In the genomic region with DNA sequence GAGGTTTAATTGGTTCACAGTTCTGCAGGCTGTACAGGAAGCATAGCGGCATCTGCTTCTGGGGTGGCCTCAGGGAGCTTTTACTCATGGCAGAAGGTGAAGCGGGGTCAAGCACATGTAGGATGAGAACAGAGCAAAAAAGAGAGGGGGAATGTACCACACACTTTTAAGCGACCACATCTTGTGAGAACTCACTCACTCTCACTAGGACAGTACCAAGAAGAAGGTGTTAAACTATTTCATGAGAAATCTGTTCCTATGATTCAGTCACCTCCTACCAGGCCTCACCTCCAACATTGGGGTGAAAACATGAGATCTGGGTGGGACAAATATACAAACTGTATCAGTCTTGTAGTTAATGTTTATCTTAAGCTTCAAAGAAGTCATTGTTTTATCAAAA, we compare ENCODE assay signal across 16 cellular contexts.
DNase-seq lines count a peak whose midpoint lies in the region; ATAC-seq and TF ChIP-seq lines count a peak whose summit lies in the region.
"Had no signal": no experiment of that assay in that cellular context is flagged by ENCODE, and none has a peak within 500 bp of the region (broad histone marks: within the 10 kb centered on the region; RNA-seq: fewer than 3 reads in every experiment).

No MANE protein-coding gene starts in this region.

- H4K8ac ChIP-seq in IMR-90 (ENCODE audit: low read depth in 2 of 2, low read length in 2 of 2), result no peak overlapping the region

- no peak overlapping the region for H2AK9ac ChIP-seq in IMR-90 (replicated peaks; ENCODE audit: low read depth, low read length, poor library complexity)

- H2BK120ac ChIP-seq in IMR-90 (ENCODE audit: low read depth, low read length), result no peak overlapping the region

- H4K20me1 ChIP-seq in IMR-90 (ENCODE audit: insufficient read depth, low read length), result no peaks in the 10 kb centered on the region

- peaks cover 3% of the 10 kb centered on the region for H3K9me3 Mint-ChIP-seq in activated naive CD4-positive, alpha-beta T cell treated with anti-CD3 and anti-CD28 coated beads for 36 hours
- H3K9me3 Mint-ChIP-seq in Calu3 (ENCODE audit: low read depth, unreplicated experiment), result no peaks in the 10 kb centered on the region
- peaks cover 0 to 6% of the 10 kb centered on the region in 2 donors for H3K9me3 Mint-ChIP-seq in stimulated activated naive CD8-positive, alpha-beta T cell treated with anti-CD3 and anti-CD28 coated beads, Interleukin-15, amount 100 ng/mL, for 72 hours
- H3K9me3 Mint-ChIP-seq: H9, HFFc6 had no signal

- no peaks in the 10 kb centered on the region for H3K27me3 Mint-ChIP-seq in activated naive CD4-positive, alpha-beta T cell treated with anti-CD3 and anti-CD28 coated beads for 36 hours (ENCODE audit: low read depth)
- H3K27me3 Mint-ChIP-seq in Calu3 (ENCODE audit: unreplicated experiment), result no peaks in the 10 kb centered on the region
- H3K27me3 Mint-ChIP-seq in stimulated activated naive CD8-positive, alpha-beta T cell treated with anti-CD3 and anti-CD28 coated beads, Interleukin-15, amount 100 ng/mL, for 72 hours, result no peaks in the 10 kb centered on the region
- H3K27me3 Mint-ChIP-seq: CD8-positive, alpha-beta memory T cell had no signal

- peaks cover 9% of the 10 kb centered on the region for H3K4me1 ChIP-seq in IMR-90 (ENCODE audit: control insufficient read depth, insufficient read depth, low read length)

- H4K91ac ChIP-seq in IMR-90 (ENCODE audit: insufficient read depth, low read depth, low read length), result no peak overlapping the region

- H3K4me3 Mint-ChIP-seq in activated naive CD4-positive, alpha-beta T cell treated with anti-CD3 and anti-CD28 coated beads for 36 hours, result no peak overlapping the region
- H3K4me3 Mint-ChIP-seq in Calu3 (ENCODE audit: low read depth, unreplicated experiment), result no peak overlapping the region
- H3K4me3 Mint-ChIP-seq in stimulated activated naive CD8-positive, alpha-beta T cell treated with anti-CD3 and anti-CD28 coated beads, Interleukin-15, amount 100 ng/mL, for 72 hours, result no peak overlapping the region
- H3K4me3 Mint-ChIP-seq: CD14-positive monocyte; CD8-positive, alpha-beta memory T cell; H9; HFFc6 had no signal

- no peak overlapping the region for H3K9ac ChIP-seq in IMR-90 (ENCODE audit: low read depth, low read length)

- BruUV-seq in Calu3 (replicated peaks; lab: Mats Ljungman, UMichigan) (no TSS peak), IMR-90 (replicated peaks; lab: Mats Ljungman, UMichigan) (no TSS peak)

- H3K27ac ChIP-seq in IMR-90 (ENCODE audit: insufficient read depth, low read length), result no peak overlapping the region
- H3K27ac ChIP-seq: A549, HL-60 had no signal

- no peak overlapping the region for H3K4ac ChIP-seq in IMR-90 (ENCODE audit: low read depth, low read length)

- H3K4me3 ChIP-seq in IMR-90 (ENCODE audit: insufficient read depth, low read depth, low read length), result no peak overlapping the region
- H3K4me3 ChIP-seq: A549 had no signal

- H2AK5ac ChIP-seq in IMR-90 (ENCODE audit: low read depth, low read length), result no peak overlapping the region

- no peaks in the 10 kb centered on the region for H3K27me3 ChIP-seq in IMR-90 (ENCODE audit: control insufficient read depth, insufficient read depth, low read length)

- peaks cover 7% of the 10 kb centered on the region; the same call in 1 of the 2 replicates for H3K9me1 ChIP-seq in IMR-90 (ENCODE audit: insufficient read depth, low read length)

- H2BK20ac ChIP-seq in IMR-90 (ENCODE audit: low read depth, low read length), result no peak overlapping the region

- no peaks in the 10 kb centered on the region for H3K36me3 ChIP-seq in IMR-90 (ENCODE audit: control insufficient read depth, insufficient read depth, low read length)

- H4K5ac ChIP-seq in IMR-90 (ENCODE audit: low read depth, low read length), result no peak overlapping the region

- POLR2A ChIA-PET in IMR-90 (lab: Charles Lee; ENCODE audit: unreplicated experiment), result no interaction called here

- H3K36me3 Mint-ChIP-seq in activated naive CD4-positive, alpha-beta T cell treated with anti-CD3 and anti-CD28 coated beads for 36 hours (ENCODE audit: low read depth), result no peaks in the 10 kb centered on the region
- H3K36me3 Mint-ChIP-seq in Calu3 (ENCODE audit: insufficient read depth, unreplicated experiment), result no peaks in the 10 kb centered on the region
- H3K36me3 Mint-ChIP-seq: CD14-positive monocyte; CD8-positive, alpha-beta memory T cell had no signal

- no peak overlapping the region for H3K23ac ChIP-seq in IMR-90 (ENCODE audit: low read depth, low read length)

- no peak overlapping the region for H3K18ac ChIP-seq in IMR-90 (ENCODE audit: low read depth, low read length)

- no peak overlapping the region for H2BK5ac ChIP-seq in IMR-90 (ENCODE audit: low read depth, low read length, poor library complexity, severe bottlenecking)

- in situ Hi-C loops in IMR-90 (cut with MboI; ENCODE audit: low sequenced_read_pairs), result no loop called here

- ATAC-seq in IMR-90 (ENCODE audit: low read depth), result no peak
- ATAC-seq in stimulated activated naive CD8-positive, alpha-beta T cell treated with anti-CD3 and anti-CD28 coated beads, Interleukin-15, amount 100 ng/mL, for 72 hours, result peak; percentile 45
- ATAC-seq: A549 had no signal

- CTCF ChIA-PET in activated naive CD4-positive, alpha-beta T cell treated with anti-CD3 and anti-CD28 coated beads for 36 hours (lab: Charles Lee), result no interaction called here
- CTCF ChIA-PET in Calu3 (lab: Charles Lee) (interaction anchor here (0.6 to 0.7 kb wide), 2 partner anchors 17 to 32 kb away, joined by 3 to 4 read pairs; no protein-coding TSS in a partner anchor), IMR-90 (lab: Yijun Ruan, JAX) (interaction anchor here (0.6 kb wide), 1 partner anchor 175 kb away, joined by 4 read pairs; no protein-coding TSS in a partner anchor)

- no peak for TF ChIP-seq RAD21 in IMR-90 (IDR thresholded peaks at IDR 0.05; ENCODE audit: low read length)

- no peak overlapping the region for H3K56ac ChIP-seq in IMR-90 (ENCODE audit: extremely low read depth, insufficient read depth, low read length)

- peak overlapping the region; percentile 37 for H3K27ac Mint-ChIP-seq in activated naive CD4-positive, alpha-beta T cell treated with anti-CD3 and anti-CD28 coated beads for 36 hours
- peak overlapping the region; percentile 39 for H3K27ac Mint-ChIP-seq in Calu3 (ENCODE audit: unreplicated experiment)
- peak overlapping the region in 1 of 2 donors; percentile 67 for H3K27ac Mint-ChIP-seq in stimulated activated naive CD8-positive, alpha-beta T cell treated with anti-CD3 and anti-CD28 coated beads, Interleukin-15, amount 100 ng/mL, for 72 hours
- H3K27ac Mint-ChIP-seq: CD14-positive monocyte; CD8-positive, alpha-beta memory T cell; H9; HFFc6 had no signal

- H2AFZ ChIP-seq in IMR-90 (replicated peaks; ENCODE audit: low read length, poor library complexity), result no peak overlapping the region

- H3K79me1 ChIP-seq in IMR-90 (ENCODE audit: low read depth in 1 of 2, low read length in 2 of 2), result no peaks in the 10 kb centered on the region

- WGBS in IMR-90 (ENCODE audit: extremely low coverage in 2 of 2, insufficient read length in 1 of 2), 2 experiments, result no CpG with 5 or more reads among the region's 3 CpGs

- no peak overlapping the region for H3K4me2 ChIP-seq in IMR-90 (ENCODE audit: low read depth, low read length)
- H3K4me2 ChIP-seq: A549 had no signal

- TF ChIP-seq CTCF in Calu3 (IDR thresholded peaks at IDR 0.05; ENCODE audit: unreplicated experiment), result no peak
- no peak for TF ChIP-seq CTCF in IMR-90 (conservative IDR thresholded peaks at IDR 0.05; ENCODE audit: low read depth, low read length)

- H3K4me1 Mint-ChIP-seq in activated naive CD4-positive, alpha-beta T cell treated with anti-CD3 and anti-CD28 coated beads for 36 hours (ENCODE audit: low read depth), result peaks cover 32% of the 10 kb centered on the region
- H3K4me1 Mint-ChIP-seq in Calu3 (ENCODE audit: low read depth, unreplicated experiment), result peaks cover 11% of the 10 kb centered on the region
- H3K4me1 Mint-ChIP-seq in stimulated activated naive CD8-positive, alpha-beta T cell treated with anti-CD3 and anti-CD28 coated beads, Interleukin-15, amount 100 ng/mL, for 72 hours, result peaks cover 20% of the 10 kb centered on the region
- H3K4me1 Mint-ChIP-seq: CD14-positive monocyte; CD8-positive, alpha-beta memory T cell had no signal

- dilution Hi-C loops in IMR-90 (cut with HindIII; ENCODE audit: low sequenced_read_pairs, unreplicated experiment), result loop anchor here (10.0 kb wide), 1 partner anchor 105 kb away; no protein-coding TSS in a partner anchor

- no peaks in the 10 kb centered on the region for H3K9me3 ChIP-seq in IMR-90 (ENCODE audit: control insufficient read depth, insufficient read depth, low read length)
- H3K9me3 ChIP-seq: A549, Caco-2 had no signal

- no peak overlapping the region for H3K14ac ChIP-seq in IMR-90 (replicated peaks; ENCODE audit: low read depth, low read length)

- intact Hi-C loops in activated naive CD4-positive, alpha-beta T cell treated with anti-CD3 and anti-CD28 coated beads for 36 hours (cut with micrococcal nuclease), result no loop called here
- intact Hi-C loops in Calu3 (cut with micrococcal nuclease; ENCODE audit: unreplicated experiment), result no loop called here
- intact Hi-C loops in IMR-90 (cut with micrococcal nuclease), result no loop called here

- H2BK15ac ChIP-seq in IMR-90 (ENCODE audit: low read depth, low read length), result 0 out of 3 replicates have a peak overlapping the region, but pooled peaks have one; percentile 9

- TF ChIP-seq POLR2A in IMR-90 (IDR thresholded peaks at IDR 0.05; ENCODE audit: low read depth, low read length), result no peak

- peak; percentile 12 for DNase-seq in activated naive CD4-positive, alpha-beta T cell treated with anti-CD3 and anti-CD28 coated beads for 36 hours
- no peak for DNase-seq in activated naive CD4-positive, alpha-beta T cell treated with anti-CD3 and anti-CD28 coated beads, Interleukin-2, amount 50 U/mL, for 16 hours
- DNase-seq in Calu3, result no peak
- DNase-seq in IMR-90, result no peak
- DNase-seq in stimulated activated naive CD8-positive, alpha-beta T cell treated with anti-CD3 and anti-CD28 coated beads, Interleukin-15, amount 100 ng/mL, for 72 hours, result no peak
- DNase-seq in AG20443 (ENCODE audit: low spot score), result no peak
- DNase-seq: Caco-2, DMS53, GF-D8, GOT3, H9, HFFc6 had no signal

TF ChIP-seq in IMR-90, 13 proteins besides CTCF, POLR2A, EP300 and RAD21:
- no peak for TF ChIP-seq RCOR1 (IDR thresholded peaks at IDR 0.05; ENCODE audit: insufficient replicate concordance, low read length)
- no peak for TF ChIP-seq MAZ (IDR thresholded peaks at IDR 0.05; ENCODE audit: borderline replicate concordance, low read depth, low read length)
- no peak for TF ChIP-seq CEBPB (IDR thresholded peaks at IDR 0.05; ENCODE audit: low read depth, low read length)
- no peak for TF ChIP-seq RFX5 (IDR thresholded peaks at IDR 0.05; ENCODE audit: low read depth, low read length)
- TF ChIP-seq, protein P1, sequence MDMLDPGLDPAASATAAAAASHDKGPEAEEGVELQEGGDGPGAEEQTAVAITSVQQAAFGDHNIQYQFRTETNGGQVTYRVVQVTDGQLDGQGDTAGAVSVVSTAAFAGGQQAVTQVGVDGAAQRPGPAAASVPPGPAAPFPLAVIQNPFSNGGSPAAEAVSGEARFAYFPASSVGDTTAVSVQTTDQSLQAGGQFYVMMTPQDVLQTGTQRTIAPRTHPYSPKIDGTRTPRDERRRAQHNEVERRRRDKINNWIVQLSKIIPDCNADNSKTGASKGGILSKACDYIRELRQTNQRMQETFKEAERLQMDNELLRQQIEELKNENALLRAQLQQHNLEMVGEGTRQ (IDR thresholded peaks at IDR 0.05; ENCODE audit: low read depth, low read length), result no peak
TF ChIP-seq in IMR-90: peak in this region for 0.
